In genomic region chr19:23777216-23777615, GRCh38 we compare ENCODE assay signal across 28 cellular contexts. TPM values are rescaled to one million over a fixed set of nuclear protein-coding genes. Genes with fewer than 3 reads are reported as not detected.
DNase-seq lines count a peak whose midpoint lies in the region; ATAC-seq and TF ChIP-seq lines count a peak whose summit lies in the region.
"Had no signal": no experiment of that assay in that cellular context is flagged by ENCODE, and none has a peak within 500 bp of the region (broad histone marks: within the 10 kb centered on the region; RNA-seq: fewer than 3 reads in every experiment).

No MANE protein-coding gene starts in this region.

- H3K4me3 ChIP-seq in RWPE2 (ENCODE audit: severe bottlenecking) (no peak overlapping the region), neuronal stem cell (ENCODE audit: low read length in 2 of 2) (no peak overlapping the region)
- H3K4me3 ChIP-seq: cardiac muscle cell, coronary artery, psoas muscle, tibial artery had no signal

- no peak overlapping the region for H3K23ac ChIP-seq in neuronal stem cell (ENCODE audit: low read depth, low read length, poor library complexity)

- no CpG with 5 or more reads among the region's 3 CpGs for WGBS in neuronal stem cell (ENCODE audit: extremely low coverage in 2 of 2, insufficient read length in 2 of 2, insufficient replicate concordance in 1 of 2), 2 donors

- no peak for TF ChIP-seq CTCF in RWPE2 (IDR thresholded peaks at IDR 0.05; ENCODE audit: poor library complexity, severe bottlenecking)

- no peaks in the 10 kb centered on the region for H3K27me3 ChIP-seq in RWPE2 (ENCODE audit: insufficient read depth, poor library complexity, severe bottlenecking)
- no peaks in the 10 kb centered on the region for H3K27me3 ChIP-seq in neuronal stem cell (ENCODE audit: control insufficient read depth in 3 of 3, insufficient read depth in 3 of 3, low read depth in 1 of 3, low read length in 3 of 3)
- H3K27me3 ChIP-seq: BE2C, cardiac muscle cell, tibial artery had no signal

- H2BK12ac ChIP-seq in neuronal stem cell (ENCODE audit: low read length) = no peak overlapping the region

- H2AK5ac ChIP-seq in neuronal stem cell (ENCODE audit: low read depth, low read length) = no peak overlapping the region

- H3K4me2 ChIP-seq in neuronal stem cell (ENCODE audit: insufficient read depth, low read length, poor library complexity, severe bottlenecking) = no peak overlapping the region

- H3K4me1 Mint-ChIP-seq in activated T-cell treated with anti-CD3 and anti-CD28 coated beads, Interleukin-2, amount 50 U/mL, for 72 hours (ENCODE audit: low read depth) = peaks cover 15% of the 10 kb centered on the region
- peaks cover 18% of the 10 kb centered on the region for H3K4me1 Mint-ChIP-seq in stimulated activated naive CD8-positive, alpha-beta T cell treated with anti-CD3 and anti-CD28 coated beads, Interleukin-15, Interleukin-2, amounts not matched to agents 100 ng/mL and 50 ng/mL, for 24 hours (ENCODE audit: low read depth)
- H3K4me1 Mint-ChIP-seq: activated CD4-positive, alpha-beta T cell treated with anti-CD3 and anti-CD28 coated beads, Interleukin-2, amount 10 ng/mL, durations not matched to agents 24 days and 14 days; H9 had no signal

- H3K9ac ChIP-seq in neuronal stem cell (ENCODE audit: low read depth, low read length, poor library complexity) = no peak overlapping the region

- no peak overlapping the region for H4K8ac ChIP-seq in neuronal stem cell (ENCODE audit: low read depth, low read length)

- peaks cover 31 to 39% of the 10 kb centered on the region in 2 donors for H3K36me3 Mint-ChIP-seq in activated T-cell treated with anti-CD3 and anti-CD28 coated beads, Interleukin-2, amount 50 U/mL, for 72 hours (ENCODE audit: insufficient read depth in 2 of 2)
- H3K36me3 Mint-ChIP-seq in stimulated activated naive CD8-positive, alpha-beta T cell treated with anti-CD3 and anti-CD28 coated beads, Interleukin-15, Interleukin-2, amounts not matched to agents 100 ng/mL and 50 ng/mL, for 24 hours (ENCODE audit: low read depth) = peaks cover 59% of the 10 kb centered on the region

- H2BK5ac ChIP-seq in neuronal stem cell (ENCODE audit: low read length) = no peak overlapping the region

- no peak overlapping the region for H3K4ac ChIP-seq in neuronal stem cell (ENCODE audit: low read length)

- H3K79me1 ChIP-seq in neuronal stem cell (ENCODE audit: low read depth, low read length) = peaks cover under 1% of the 10 kb centered on the region

- peaks cover 7 to 9% of the 10 kb centered on the region in 2 donors for H3K9me3 Mint-ChIP-seq in activated T-cell treated with anti-CD3 and anti-CD28 coated beads, Interleukin-2, amount 50 U/mL, for 72 hours
- H3K9me3 Mint-ChIP-seq in stimulated activated naive CD8-positive, alpha-beta T cell treated with anti-CD3 and anti-CD28 coated beads, Interleukin-15, Interleukin-2, amounts not matched to agents 100 ng/mL and 50 ng/mL, for 24 hours = peaks cover 23% of the 10 kb centered on the region
- H3K9me3 Mint-ChIP-seq: H9 had no signal

- H3K27ac ChIP-seq in RWPE2 (ENCODE audit: poor library complexity, severe bottlenecking) (no peak overlapping the region), neuronal stem cell (replicated peaks; ENCODE audit: low read length) (no peak overlapping the region)
- H3K27ac ChIP-seq: cardiac muscle cell, coronary artery, psoas muscle, tibial artery had no signal

- no peak overlapping the region for H3K4me3 Mint-ChIP-seq in activated T-cell treated with anti-CD3 and anti-CD28 coated beads, Interleukin-2, amount 50 U/mL, for 72 hours
- no peak overlapping the region for H3K4me3 Mint-ChIP-seq in stimulated activated naive CD8-positive, alpha-beta T cell treated with anti-CD3 and anti-CD28 coated beads, Interleukin-15, Interleukin-2, amounts not matched to agents 100 ng/mL and 50 ng/mL, for 24 hours
- H3K4me3 Mint-ChIP-seq: activated CD4-positive, alpha-beta T cell treated with anti-CD3 and anti-CD28 coated beads, Interleukin-2, amount 10 ng/mL, durations not matched to agents 24 days and 14 days; H9 had no signal

- peaks cover 31% of the 10 kb centered on the region for H3K36me3 ChIP-seq in RWPE2 (ENCODE audit: low read depth)
- peaks cover 26 to 94% of the 10 kb centered on the region in 2 donors for H3K36me3 ChIP-seq in neuronal stem cell (replicated peaks in 1 of 2; ENCODE audit: control insufficient read depth in 2 of 2, insufficient read depth in 2 of 2, low read length in 2 of 2)
- H3K36me3 ChIP-seq: BE2C had no signal

- no peak overlapping the region for H3K14ac ChIP-seq in neuronal stem cell (ENCODE audit: low read length)

- H3K9me3 ChIP-seq in RWPE2 (ENCODE audit: severe bottlenecking) = no peaks in the 10 kb centered on the region
- H3K9me3 ChIP-seq in neuronal stem cell (replicated peaks in 1 of 2; ENCODE audit: control insufficient read depth in 2 of 2, insufficient read depth in 1 of 2, low read depth in 1 of 2, low read length in 2 of 2) = peaks cover 0 to 86% of the 10 kb centered on the region in 2 donors
- H3K9me3 ChIP-seq: BE2C, psoas muscle, tibial artery had no signal

- H4K91ac ChIP-seq in neuronal stem cell (ENCODE audit: low read depth, low read length, poor library complexity) = no peak overlapping the region

- H3K18ac ChIP-seq in neuronal stem cell (ENCODE audit: low read length) = no peak overlapping the region

- H3K27ac Mint-ChIP-seq in activated T-cell treated with anti-CD3 and anti-CD28 coated beads, Interleukin-2, amount 50 U/mL, for 72 hours = peak overlapping the region; percentile 51
- H3K27ac Mint-ChIP-seq in stimulated activated naive CD8-positive, alpha-beta T cell treated with anti-CD3 and anti-CD28 coated beads, Interleukin-15, Interleukin-2, amounts not matched to agents 100 ng/mL and 50 ng/mL, for 24 hours = peak overlapping the region; percentile 67
- H3K27ac Mint-ChIP-seq: activated CD4-positive, alpha-beta T cell treated with anti-CD3 and anti-CD28 coated beads, Interleukin-2, amount 10 ng/mL, durations not matched to agents 24 days and 14 days; H9 had no signal

- no peaks in the 10 kb centered on the region for H3K27me3 Mint-ChIP-seq in activated T-cell treated with anti-CD3 and anti-CD28 coated beads, Interleukin-2, amount 50 U/mL, for 72 hours (ENCODE audit: low read depth)
- H3K27me3 Mint-ChIP-seq in stimulated activated naive CD8-positive, alpha-beta T cell treated with anti-CD3 and anti-CD28 coated beads, Interleukin-15, Interleukin-2, amounts not matched to agents 100 ng/mL and 50 ng/mL, for 24 hours = no peaks in the 10 kb centered on the region
- H3K27me3 Mint-ChIP-seq: activated CD4-positive, alpha-beta T cell treated with anti-CD3 and anti-CD28 coated beads, Interleukin-2, amount 10 ng/mL, durations not matched to agents 24 days and 14 days had no signal

- no peak overlapping the region for H2AFZ ChIP-seq in neuronal stem cell (ENCODE audit: low read length)

- H2BK15ac ChIP-seq in neuronal stem cell (ENCODE audit: low read length) = no peak overlapping the region

- peak in 1 of 2 donors; percentile 20 for DNase-seq in activated T-cell treated with anti-CD3 and anti-CD28 coated beads, Interleukin-2, amount 50 U/mL, for 72 hours
- no peak for DNase-seq in activated T-cell treated with anti-CD3 and anti-CD28 coated beads for 4 hours
- no peak for DNase-seq in RWPE2 (ENCODE audit: low spot score)
- no peak for DNase-seq in NCI-H2029 treated with DMSO at 0.1 percent for 48 hours (lab: John Stamatoyannopoulos, UW)
- no peak for DNase-seq in neuronal stem cell (ENCODE audit: low spot score)
- DNase-seq: activated CD4-positive, alpha-beta T cell treated with anti-CD3 and anti-CD28 coated beads, Interleukin-2, amount 10 ng/mL, durations not matched to agents 24 days and 14 days; activated CD8-positive, alpha-beta memory T cell treated with anti-CD3 and anti-CD28 coated beads, Interleukin-2, amount 50 U/mL, for 48 hours; activated gamma-delta T cell treated with Interleukin-2 at 50 U/mL for 16 hours; anterior cingulate cortex; BE2C; COR-L47; DND-41; H9; mesenchymal stem cell; NCI-H1092 treated with DMSO at 0.1 percent for 48 hours; NCI-H187; NCI-H2171 treated with DMSO at 0.1 percent for 48 hours; NCI-H524; psoas muscle; SHP77; stimulated activated CD4-positive, alpha-beta T cell treated with anti-CD3 and anti-CD28 coated beads, Interleukin-15, amount 100 ng/mL, for 24 hours; tibial artery had no signal

- H3K4me1 ChIP-seq in RWPE2 (ENCODE audit: insufficient read depth, poor library complexity, severe bottlenecking) = peaks cover under 1% of the 10 kb centered on the region
- H3K4me1 ChIP-seq in neuronal stem cell (ENCODE audit: control insufficient read depth in 2 of 2, insufficient read depth in 1 of 2, low read depth in 1 of 2, low read length in 2 of 2) = no peaks in the 10 kb centered on the region
- H3K4me1 ChIP-seq: BE2C, psoas muscle, tibial artery had no signal

- ATAC-seq in activated T-cell treated with anti-CD3 and anti-CD28 coated beads, Interleukin-2, amount 50 U/mL, for 72 hours (replicated peaks in 1 of 2) = peak; percentile 71
- ATAC-seq in RWPE2 (ENCODE audit: low read depth) (peak; percentile 36; the same call in 1 of the 3 replicates), esophagus mucosa (peak; percentile 85), HG03095 (IDR thresholded peaks at IDR 0.05; ENCODE audit: unreplicated experiment) (no peak)
- ATAC-seq: left lobe of liver, psoas muscle had no signal

- H2BK120ac ChIP-seq in neuronal stem cell (ENCODE audit: low read depth, low read length) = no peak overlapping the region

RNA-seq across cellular contexts. Expression of gene ZNF681, which starts 18.5 kb away (rescaled TPM):
- 1 to 10 TPM; 4.7 to 7.0 TPM for total RNA-seq in activated T-cell treated with anti-CD3 and anti-CD28 coated beads, Interleukin-2, amount 50 U/mL, for 72 hours
- 1.5 TPM for total RNA-seq in esophagus mucosa
- polyA plus RNA-seq in neuronal stem cell (2013, experiment 1 of 2) = 4.2 TPM
- polyA plus RNA-seq in neuronal stem cell (2013, experiment 2 of 2) = 4.7 TPM
